18 cellular contexts compared by ENCODE assay signal in genomic region chr1:85085417-85085816, GRCh38. TPM values are rescaled to one million over a fixed set of nuclear protein-coding genes. Genes with fewer than 3 reads are reported as not detected.
A peak's percentile ranks its signal among the peaks of the same experiment; 100 is the strongest.
DNase-seq lines count a peak whose midpoint lies in the region; TF ChIP-seq lines count a peak whose summit lies in the region.
"Had no signal": no experiment of that assay in that cellular context is flagged by ENCODE, and none has a peak within 500 bp of the region (broad histone marks: within the 10 kb centered on the region; RNA-seq: fewer than 3 reads in every experiment).

No MANE protein-coding gene starts in this region.

- H3K9ac ChIP-seq in Karpas-422 (ENCODE audit: low read length), result no peak overlapping the region
- no peak overlapping the region for H3K9ac ChIP-seq in OCI-LY3 (ENCODE audit: low read length)

- H3K4me3 Mint-ChIP-seq in activated CD4-positive, alpha-beta T cell treated with anti-CD3 and anti-CD28 coated beads, Interleukin-2, amount 10 ng/mL, durations not matched to agents 24 days and 14 days, result no peak overlapping the region
- H3K4me3 Mint-ChIP-seq in activated CD4-positive, alpha-beta T cell treated with anti-CD3 and anti-CD28 coated beads, Interleukin-2, amount 10 ng/mL, durations not matched to agents 7 days and 5 days, result no peak overlapping the region

- H3K4me2 ChIP-seq in Karpas-422 (ENCODE audit: low read depth, low read length, poor library complexity, severe bottlenecking) (no peak overlapping the region), OCI-LY3 (ENCODE audit: low read length) (peak overlapping the region; percentile 67)
- H3K4me2 ChIP-seq: A549 had no signal

- H3K4me1 ChIP-seq in Karpas-422 (ENCODE audit: low read length) (peaks cover 6% of the 10 kb centered on the region), OCI-LY3 (ENCODE audit: low read length) (peaks cover 16% of the 10 kb centered on the region), breast epithelium (no peaks in the 10 kb centered on the region)
- H3K4me1 ChIP-seq: A549 had no signal

- peak; percentile 52 for DNase-seq in activated CD4-positive, alpha-beta T cell treated with anti-CD3 and anti-CD28 coated beads, Interleukin-2, amount 10 ng/mL, durations not matched to agents 24 days and 14 days
- DNase-seq in activated CD4-positive, alpha-beta T cell treated with anti-CD3 and anti-CD28 coated beads, Interleukin-2, amount 10 ng/mL, durations not matched to agents 7 days and 5 days, result no peak
- peak; percentile 41 for DNase-seq in Karpas-422
- DNase-seq in breast epithelium (ENCODE audit: low spot score in 2 of 2), result no peak
- DNase-seq in ecto neural progenitor cell (ENCODE audit: low spot score), result no peak
- no peak for DNase-seq in WERI-Rb-1
- DNase-seq in NCI-H1930 (lab: John Stamatoyannopoulos, UW), result no peak
- DNase-seq: C1 segment of cervical spinal cord, DMS79 treated with DMSO at 0.1 percent for 48 hours, GDM1, HCEC 1CT, NCI-H1105, NCI-H2029, NCI-H510A, NCI-H774, SHP77 had no signal

- no peaks in the 10 kb centered on the region for H3K4me1 Mint-ChIP-seq in activated CD4-positive, alpha-beta T cell treated with anti-CD3 and anti-CD28 coated beads, Interleukin-2, amount 10 ng/mL, durations not matched to agents 24 days and 14 days
- H3K4me1 Mint-ChIP-seq in activated CD4-positive, alpha-beta T cell treated with anti-CD3 and anti-CD28 coated beads, Interleukin-2, amount 10 ng/mL, durations not matched to agents 7 days and 5 days, result no peaks in the 10 kb centered on the region

- H3K36me3 ChIP-seq in Karpas-422 (ENCODE audit: insufficient read depth, low read length) (no peaks in the 10 kb centered on the region), OCI-LY3 (replicated peaks; ENCODE audit: low read depth, low read length) (no peaks in the 10 kb centered on the region), breast epithelium (no peaks in the 10 kb centered on the region), WERI-Rb-1 (no peaks in the 10 kb centered on the region)

- no peaks in the 10 kb centered on the region for H3K9me2 ChIP-seq in Karpas-422 (replicated peaks; ENCODE audit: insufficient read depth, low read length)

- peaks cover 30% of the 10 kb centered on the region for H3K27me3 Mint-ChIP-seq in activated CD4-positive, alpha-beta T cell treated with anti-CD3 and anti-CD28 coated beads, Interleukin-2, amount 10 ng/mL, durations not matched to agents 24 days and 14 days
- peaks cover 25% of the 10 kb centered on the region for H3K27me3 Mint-ChIP-seq in activated CD4-positive, alpha-beta T cell treated with anti-CD3 and anti-CD28 coated beads, Interleukin-2, amount 10 ng/mL, durations not matched to agents 7 days and 5 days

- TF ChIP-seq CTCF in OCI-LY3 (IDR thresholded peaks at IDR 0.05; ENCODE audit: low read depth, low read length) (no peak), breast epithelium (IDR thresholded peaks at IDR 0.05) (no peak), WERI-Rb-1 (IDR thresholded peaks at IDR 0.05; ENCODE audit: low read depth, low read length) (no peak)

- H3K79me2 ChIP-seq in Karpas-422 (ENCODE audit: low read length), result no peaks in the 10 kb centered on the region
- H3K79me2 ChIP-seq in OCI-LY3 (ENCODE audit: low read length), result no peaks in the 10 kb centered on the region

- no peak overlapping the region for H3K27ac ChIP-seq in Karpas-422 (ENCODE audit: low read length)
- H3K27ac ChIP-seq in OCI-LY3 (ENCODE audit: low read length), result no peak overlapping the region
- H3K27ac ChIP-seq in breast epithelium, result no peak overlapping the region
- no peak overlapping the region for H3K27ac ChIP-seq in WERI-Rb-1
- H3K27ac ChIP-seq: A549 had no signal

- H2AFZ ChIP-seq in Karpas-422 (ENCODE audit: low read length) (no peak overlapping the region), OCI-LY3 (ENCODE audit: low read depth, low read length) (no peak overlapping the region)

- H3K9me3 ChIP-seq in Karpas-422 (ENCODE audit: low read length) (no peaks in the 10 kb centered on the region), OCI-LY3 (ENCODE audit: insufficient read depth, low read length) (no peaks in the 10 kb centered on the region), breast epithelium (no peaks in the 10 kb centered on the region), WERI-Rb-1 (ENCODE audit: severe bottlenecking) (no peaks in the 10 kb centered on the region)
- H3K9me3 ChIP-seq: A549 had no signal

- H3K9me3 Mint-ChIP-seq in activated CD4-positive, alpha-beta T cell treated with anti-CD3 and anti-CD28 coated beads, Interleukin-2, amount 10 ng/mL, durations not matched to agents 24 days and 14 days, result no peaks in the 10 kb centered on the region
- H3K9me3 Mint-ChIP-seq in activated CD4-positive, alpha-beta T cell treated with anti-CD3 and anti-CD28 coated beads, Interleukin-2, amount 10 ng/mL, durations not matched to agents 7 days and 5 days, result no peaks in the 10 kb centered on the region

- intact Hi-C loops in activated CD4-positive, alpha-beta T cell treated with anti-CD3 and anti-CD28 coated beads, Interleukin-2, amount 10 ng/mL, durations not matched to agents 24 days and 14 days (cut with micrococcal nuclease), result no loop called here
- intact Hi-C loops in breast epithelium (cut with DNase I; ENCODE audit: low total_unique reads), result no loop called here

- no peak overlapping the region for H3K4me3 ChIP-seq in Karpas-422 (ENCODE audit: low read length)
- no peak overlapping the region for H3K4me3 ChIP-seq in OCI-LY3 (ENCODE audit: low read length)
- H3K4me3 ChIP-seq in breast epithelium, result no peak overlapping the region
- no peak overlapping the region for H3K4me3 ChIP-seq in WERI-Rb-1 (ENCODE audit: low read depth, low read length)
- H3K4me3 ChIP-seq: A549 had no signal

- POLR2A ChIA-PET in activated CD4-positive, alpha-beta T cell treated with anti-CD3 and anti-CD28 coated beads, Interleukin-2, amount 10 ng/mL, durations not matched to agents 7 days and 5 days (lab: Charles Lee), result no interaction called here

- no peak for TF ChIP-seq POLR2A in breast epithelium (IDR thresholded peaks at IDR 0.05)

- H3K27me3 ChIP-seq in Karpas-422 (ENCODE audit: low read length) (no peaks in the 10 kb centered on the region), OCI-LY3 (ENCODE audit: low read depth, low read length) (no peaks in the 10 kb centered on the region), breast epithelium (no peaks in the 10 kb centered on the region), WERI-Rb-1 (ENCODE audit: insufficient read depth, low read depth, severe bottlenecking) (no peaks in the 10 kb centered on the region)

- H3K36me3 Mint-ChIP-seq in activated CD4-positive, alpha-beta T cell treated with anti-CD3 and anti-CD28 coated beads, Interleukin-2, amount 10 ng/mL, durations not matched to agents 24 days and 14 days (ENCODE audit: low read depth), result no peaks in the 10 kb centered on the region
- no peaks in the 10 kb centered on the region for H3K36me3 Mint-ChIP-seq in activated CD4-positive, alpha-beta T cell treated with anti-CD3 and anti-CD28 coated beads, Interleukin-2, amount 10 ng/mL, durations not matched to agents 7 days and 5 days (ENCODE audit: low read depth)

- CTCF ChIA-PET in activated CD4-positive, alpha-beta T cell treated with anti-CD3 and anti-CD28 coated beads, Interleukin-2, amount 10 ng/mL, durations not matched to agents 7 days and 5 days (lab: Charles Lee), result no interaction called here

- H4K20me1 ChIP-seq in Karpas-422 (ENCODE audit: insufficient read depth, low read depth, low read length) (no peaks in the 10 kb centered on the region), OCI-LY3 (ENCODE audit: insufficient read depth, low read length) (no peaks in the 10 kb centered on the region)

- H3K27ac Mint-ChIP-seq in activated CD4-positive, alpha-beta T cell treated with anti-CD3 and anti-CD28 coated beads, Interleukin-2, amount 10 ng/mL, durations not matched to agents 24 days and 14 days, result no peak overlapping the region
- H3K27ac Mint-ChIP-seq in activated CD4-positive, alpha-beta T cell treated with anti-CD3 and anti-CD28 coated beads, Interleukin-2, amount 10 ng/mL, durations not matched to agents 7 days and 5 days, result no peak overlapping the region

RNA-seq across cellular contexts. Expression of gene MCOLN3, which starts 37.1 kb away (rescaled TPM):
- 0.51 and 0.66 TPM in 2 replicates for total RNA-seq in activated CD4-positive, alpha-beta T cell treated with anti-CD3 and anti-CD28 coated beads, Interleukin-2, amount 10 ng/mL, durations not matched to agents 24 days and 14 days
- total RNA-seq in activated CD4-positive, alpha-beta T cell treated with anti-CD3 and anti-CD28 coated beads, Interleukin-2, amount 10 ng/mL, durations not matched to agents 7 days and 5 days, result 1 to 10 TPM; 3.1 to 3.5 TPM
- total RNA-seq in Karpas-422 (2014; rRNA removed; shearing (Covaris generic); ENCODE audit: low replicate concordance), result not detected in 2 replicates
- total RNA-seq in breast epithelium, result 10 to 100 TPM in 1 of 3 donors, 1 to 10 TPM in 2; 2.9 to 13.6 (median 3.2) TPM

Comparison
In these comparisons a context has a peak if more than half of its experiments do, and no peak if none do; other contexts are left out.
1. DNase-seq: peak in activated CD4-positive, alpha-beta T cell treated with anti-CD3 and anti-CD28 coated beads, Interleukin-2, amount 10 ng/mL, durations not matched to agents 24 days and 14 days (single experiment) and Karpas-422 (single experiment); none in activated CD4-positive, alpha-beta T cell treated with anti-CD3 and anti-CD28 coated beads, Interleukin-2, amount 10 ng/mL, durations not matched to agents 7 days and 5 days (single experiment), breast epithelium (0 of 2), ecto neural progenitor cell (single experiment), WERI-Rb-1 (single experiment) and NCI-H1930 (0 of 2).